ENCODE assay signal across 4 cellular contexts in the genomic region with DNA sequence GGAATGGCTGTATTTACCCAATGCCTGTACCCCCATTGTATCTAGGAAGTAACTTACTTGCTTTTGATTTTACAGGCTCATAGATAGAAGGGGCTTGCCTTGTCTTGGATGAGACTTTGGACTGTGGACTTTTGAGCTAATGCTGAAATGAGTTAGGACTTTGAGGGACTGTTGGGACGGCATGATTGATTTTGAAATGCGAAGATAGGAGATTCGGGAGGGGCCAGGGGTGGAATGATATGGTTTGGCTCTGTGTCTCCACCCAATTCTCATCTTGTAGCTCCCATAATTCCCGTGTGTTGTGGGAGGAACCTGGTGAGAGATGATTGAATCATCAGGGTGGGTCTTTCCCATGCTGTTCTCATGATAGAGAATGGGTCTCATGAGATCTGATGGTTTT. TPM values are rescaled to one million over a fixed set of nuclear protein-coding genes. Genes with fewer than 3 reads are reported as not detected.
"Had no signal": no experiment of that assay in that cellular context is flagged by ENCODE, and none has a peak within 500 bp of the region (broad histone marks: within the 10 kb centered on the region; RNA-seq: fewer than 3 reads in every experiment).

No MANE protein-coding gene starts in this region.

RNA-seq across cellular contexts. Expression of gene TMEM229B, which starts 36.9 kb away (rescaled TPM):
- total RNA-seq: LHCN-M2, SJCRH30 had no signal

RNA-seq across cellular contexts. Expression of gene PLEK2, which starts 39.7 kb away (rescaled TPM):
- total RNA-seq: OCI-LY7, Right ventricle myocardium inferior, SJCRH30 had no signal
